16 cellular contexts compared by ENCODE assay signal in genomic region chr16:85625053-85625452, GRCh38. TPM values are rescaled to one million over a fixed set of nuclear protein-coding genes. Genes with fewer than 3 reads are reported as not detected.
A peak's percentile ranks its signal among the peaks of the same experiment; 100 is the strongest.
DNase-seq lines count a peak whose midpoint lies in the region; ATAC-seq and TF ChIP-seq lines count a peak whose summit lies in the region.
"Had no signal": no experiment of that assay in that cellular context is flagged by ENCODE, and none has a peak within 500 bp of the region (broad histone marks: within the 10 kb centered on the region; RNA-seq: fewer than 3 reads in every experiment).

No MANE protein-coding gene starts in this region.

- H3K4me1 Mint-ChIP-seq in WTC11 = peaks cover 62% of the 10 kb centered on the region

- H3K4me3 ChIP-seq in mucosa of stomach (ENCODE audit: low read length) = peak overlapping the region; percentile 14
- H3K4me3 ChIP-seq: gastrocnemius medialis, Peyer's patch, SK-N-MC, thoracic aorta had no signal

- CTCF ChIA-PET in WTC11 (lab: Charles Lee) = interaction anchor here (0.9 to 6.9 kb wide), 2 partner anchors 8 to 11 kb away, joined by 3 to 115 read pairs; no protein-coding TSS in a partner anchor

- no peaks in the 10 kb centered on the region for H3K9me3 ChIP-seq in mucosa of stomach (ENCODE audit: control insufficient read depth, low read length)
- H3K9me3 ChIP-seq: gastrocnemius medialis, thoracic aorta had no signal

- no peak for TF ChIP-seq CTCF in WTC11 (IDR thresholded peaks at IDR 0.05)

- peaks cover 18% of the 10 kb centered on the region for H3K36me3 Mint-ChIP-seq in WTC11

- no peak for ATAC-seq in WTC11
- no peak for ATAC-seq in HG03196 (IDR thresholded peaks at IDR 0.05; ENCODE audit: unreplicated experiment)
- ATAC-seq: activated naive CD4-positive, alpha-beta T cell treated with anti-CD3 and anti-CD28 coated beads, Interleukin-2, amount 50 U/mL, for 72 hours; gastrocnemius medialis had no signal

- H3K27ac Mint-ChIP-seq in WTC11 = peak overlapping the region; percentile 74; the same call in 1 of the 2 replicates

- DNase-seq in D341Med (ENCODE audit: low spot score) (peak; percentile 86), NCI-H1694 (lab: John Stamatoyannopoulos, UW) (peak; percentile 54), WTC11 (ENCODE audit: low spot score) (no peak), NCI-H187 treated with DMSO at 0.1 percent for 48 hours (lab: John Stamatoyannopoulos, UW) (no peak), NCI-H1092 (lab: John Stamatoyannopoulos, UW) (no peak)
- DNase-seq: activated CD4-positive, alpha-beta T cell treated with anti-CD3 and anti-CD28 coated beads, Interleukin-2, amount 50 U/mL, for 4 hours; activated T-cell treated with anti-CD3 and anti-CD28 coated beads, Interleukin-2, amount 50 U/mL, for 1 hour; gastrocnemius medialis; NCI-H1092 treated with DMSO at 0.1 percent for 48 hours; NCI-H510A; Peyer's patch had no signal

- no peaks in the 10 kb centered on the region for H3K36me3 ChIP-seq in mucosa of stomach (ENCODE audit: control insufficient read depth, insufficient read depth, low read length)
- H3K36me3 ChIP-seq: gastrocnemius medialis, Peyer's patch, thoracic aorta had no signal

- H3K4me1 ChIP-seq in mucosa of stomach (ENCODE audit: control insufficient read depth, insufficient read depth, low read length) = peaks cover 72% of the 10 kb centered on the region

- no peak overlapping the region for H3K4me3 Mint-ChIP-seq in WTC11

- H3K9me3 Mint-ChIP-seq in WTC11 = peaks cover 17% of the 10 kb centered on the region

- no peaks in the 10 kb centered on the region for H3K27me3 Mint-ChIP-seq in WTC11 (ENCODE audit: low read depth)

- no peak overlapping the region for H3K9ac ChIP-seq in mucosa of stomach (ENCODE audit: low read length)

- H3K27me3 ChIP-seq in mucosa of stomach (ENCODE audit: control insufficient read depth, insufficient read depth, low read length) = no peaks in the 10 kb centered on the region
- H3K27me3 ChIP-seq: gastrocnemius medialis, Peyer's patch had no signal

- POLR2A ChIA-PET in WTC11 (lab: Charles Lee) = no interaction called here

TF ChIP-seq in WTC11, 78 proteins besides CTCF, POLR2A, EP300 and RAD21:
- TF ChIP-seq CREM (CRISPR knock-in tag; IDR thresholded peaks at IDR 0.05) = no peak
- no peak for TF ChIP-seq NFYB (CRISPR knock-in tag; conservative IDR thresholded peaks at IDR 0.05; ENCODE audit: low read depth)
- no peak for TF ChIP-seq KAT7 (CRISPR knock-in tag; IDR thresholded peaks at IDR 0.05; ENCODE audit: borderline replicate concordance)
- no peak for TF ChIP-seq NR2C2 (CRISPR knock-in tag; IDR thresholded peaks at IDR 0.05)
- TF ChIP-seq ELF4 (CRISPR knock-in tag; IDR thresholded peaks at IDR 0.05; ENCODE audit: low read depth) = no peak
- no peak for TF ChIP-seq ZNF425 (CRISPR knock-in tag; conservative IDR thresholded peaks at IDR 0.05)
- no peak for TF ChIP-seq ZNF263 (CRISPR knock-in tag; IDR thresholded peaks at IDR 0.05; ENCODE audit: low read depth)
- no peak for TF ChIP-seq FOXP4 (CRISPR knock-in tag; IDR thresholded peaks at IDR 0.05)
- TF ChIP-seq NFATC4 (CRISPR knock-in tag; IDR thresholded peaks at IDR 0.05) = no peak
- TF ChIP-seq STAT6 (CRISPR knock-in tag; conservative IDR thresholded peaks at IDR 0.05; ENCODE audit: low read depth) = no peak
- no peak for TF ChIP-seq CREB1 (CRISPR knock-in tag; IDR thresholded peaks at IDR 0.05)
- TF ChIP-seq SOX15 (CRISPR knock-in tag; IDR thresholded peaks at IDR 0.05) = no peak
- no peak for TF ChIP-seq NR1H2 (CRISPR knock-in tag; IDR thresholded peaks at IDR 0.05)
- TF ChIP-seq ESRRA (CRISPR knock-in tag; IDR thresholded peaks at IDR 0.05; ENCODE audit: borderline replicate concordance) = no peak
- no peak for TF ChIP-seq JUN (CRISPR knock-in tag; IDR thresholded peaks at IDR 0.05)
- TF ChIP-seq ZNF396 (CRISPR knock-in tag; IDR thresholded peaks at IDR 0.05; ENCODE audit: borderline replicate concordance) = no peak
- no peak for TF ChIP-seq ZBTB21 (CRISPR knock-in tag; IDR thresholded peaks at IDR 0.05; ENCODE audit: borderline replicate concordance)
- no peak for TF ChIP-seq SMAD3 (CRISPR knock-in tag; IDR thresholded peaks at IDR 0.05; ENCODE audit: borderline replicate concordance)
- TF ChIP-seq FOXP1 (CRISPR knock-in tag; IDR thresholded peaks at IDR 0.05; ENCODE audit: borderline replicate concordance) = no peak
- no peak for TF ChIP-seq SP1 (CRISPR knock-in tag; conservative IDR thresholded peaks at IDR 0.05)

RNA-seq across cellular contexts. Expression of gene GSE1, which starts 11.9 kb away (rescaled TPM):
- 91.0 to 124 TPM (median 93.8 TPM) in 3 replicates for total RNA-seq in WTC11 (2021)

Comparison
In these comparisons a context has a peak if more than half of its experiments do, and no peak if none do; other contexts are left out.
1. DNase-seq: peak in D341Med (single experiment) and NCI-H1694 (single experiment); none in WTC11 (single experiment), NCI-H187 treated with DMSO at 0.1 percent for 48 hours (single experiment) and NCI-H1092 (single experiment).